8 cellular contexts compared by ENCODE assay signal in genomic region chr12:12992418-12993175, GRCh38. TPM values are rescaled to one million over a fixed set of nuclear protein-coding genes. Genes with fewer than 3 reads are reported as not detected.
DNase-seq lines count a peak whose midpoint lies in the region; ATAC-seq and TF ChIP-seq lines count a peak whose summit lies in the region.

No MANE protein-coding gene starts in this region.

- no peaks in the 10 kb centered on the region for H3K9me3 ChIP-seq in CD4-positive, alpha-beta T cell (ENCODE audit: control insufficient read depth, low read length)
- no peaks in the 10 kb centered on the region for H3K9me3 ChIP-seq in esophagus muscularis mucosa
- H3K9me3 ChIP-seq in CD4-positive, alpha-beta memory T cell (ENCODE audit: control insufficient read depth in 1 of 2, low read length in 2 of 2) = no peaks in the 10 kb centered on the region

- no peak for TF ChIP-seq CTCF in CD4-positive, alpha-beta T cell (IDR thresholded peaks at IDR 0.05)
- TF ChIP-seq CTCF in esophagus muscularis mucosa (IDR thresholded peaks at IDR 0.05) (no peak), omental fat pad (IDR thresholded peaks at IDR 0.05) (no peak)

- no peak for DNase-seq in CD4-positive, alpha-beta T cell
- DNase-seq in NOMO-1 treated with DMSO at 0.1 percent for 48 hours (lab: John Stamatoyannopoulos, UW; ENCODE audit: unreplicated experiment) (peak; percentile 82), esophagus muscularis mucosa (ENCODE audit: extremely low spot score) (no peak), omental fat pad (ENCODE audit: low spot score) (peak; percentile 58), NCI-H1694 (lab: John Stamatoyannopoulos, UW) (no peak), NCI-H1417 treated with DMSO at 0.1 percent for 48 hours (lab: John Stamatoyannopoulos, UW) (no peak), NCI-H187 (lab: John Stamatoyannopoulos, UW) (no peak)
- no peak for DNase-seq in CD4-positive, alpha-beta memory T cell

- peaks cover 17 to 53% (median 41%) of the 10 kb centered on the region in 4 donors for H3K4me1 ChIP-seq in esophagus muscularis mucosa
- no peaks in the 10 kb centered on the region for H3K4me1 ChIP-seq in CD4-positive, alpha-beta memory T cell (ENCODE audit: insufficient read depth, low read length)

- peaks cover 9 to 18% (median 14%) of the 10 kb centered on the region in 4 donors for H3K36me3 ChIP-seq in esophagus muscularis mucosa
- no peaks in the 10 kb centered on the region for H3K36me3 ChIP-seq in CD4-positive, alpha-beta memory T cell (ENCODE audit: insufficient read depth, low read length)

- no peak overlapping the region for H3K27ac ChIP-seq in CD4-positive, alpha-beta T cell (ENCODE audit: low read depth, low read length)
- H3K27ac ChIP-seq in esophagus muscularis mucosa (replicated peaks in 1 of 4) = peak overlapping the region; percentile 64 to 78 (median 73)
- no peak overlapping the region for H3K27ac ChIP-seq in CD4-positive, alpha-beta memory T cell (ENCODE audit: low read depth, low read length)

- intact Hi-C loops in CD4-positive, alpha-beta T cell (cut with DNase I, micrococcal nuclease) = no loop called here
- intact Hi-C loops in esophagus muscularis mucosa (cut with DNase I) = no loop called here
- intact Hi-C loops in CD4-positive, alpha-beta memory T cell (cut with micrococcal nuclease) = no loop called here

- ATAC-seq in CD4-positive, alpha-beta T cell (ENCODE audit: poor library complexity) = no peak
- ATAC-seq in omental fat pad (ENCODE audit: low FRiP score) = peak; percentile 87

- POLR2A ChIA-PET in CD4-positive, alpha-beta T cell (lab: Charles Lee) = no interaction called here
- POLR2A ChIA-PET in CD4-positive, alpha-beta memory T cell (lab: Charles Lee; ENCODE audit: partially characterized antibody) = no interaction called here

- CTCF ChIA-PET in CD4-positive, alpha-beta T cell (lab: Charles Lee) = no interaction called here
- CTCF ChIA-PET in CD4-positive, alpha-beta memory T cell (lab: Charles Lee; ENCODE audit: partially characterized antibody) = no interaction called here

- H3K9me3 Mint-ChIP-seq in CD4-positive, alpha-beta T cell = no peaks in the 10 kb centered on the region
- no peaks in the 10 kb centered on the region for H3K9me3 Mint-ChIP-seq in CD4-positive, alpha-beta memory T cell

- TF ChIP-seq EP300 in esophagus muscularis mucosa (IDR thresholded peaks at IDR 0.05) = no peak

- peak overlapping the region; percentile 8 to 47 (median 28) for H3K4me3 ChIP-seq in esophagus muscularis mucosa
- H3K4me3 ChIP-seq in CD4-positive, alpha-beta memory T cell (ENCODE audit: low read length in 2 of 2) = no peak overlapping the region

- peaks cover 25% of the 10 kb centered on the region for H3K4me1 Mint-ChIP-seq in CD4-positive, alpha-beta T cell (ENCODE audit: low read depth)
- peaks cover 6 to 28% (median 7%) of the 10 kb centered on the region in 4 donors for H3K4me1 Mint-ChIP-seq in CD4-positive, alpha-beta memory T cell

- H3K4me3 Mint-ChIP-seq in CD4-positive, alpha-beta T cell = no peak overlapping the region
- H3K4me3 Mint-ChIP-seq in CD4-positive, alpha-beta memory T cell = no peak overlapping the region

- no peaks in the 10 kb centered on the region for H3K27me3 ChIP-seq in CD4-positive, alpha-beta T cell (ENCODE audit: control insufficient read depth, insufficient read depth, low read length)
- no peaks in the 10 kb centered on the region for H3K27me3 ChIP-seq in esophagus muscularis mucosa
- H3K27me3 ChIP-seq in CD4-positive, alpha-beta memory T cell (ENCODE audit: insufficient read depth, low read length) = no peaks in the 10 kb centered on the region

- WGBS in esophagus muscularis mucosa = 38% methylated on average over 8 of the region's 8 CpGs

- peaks cover 13% of the 10 kb centered on the region for H3K36me3 Mint-ChIP-seq in CD4-positive, alpha-beta T cell (ENCODE audit: low read depth)
- H3K36me3 Mint-ChIP-seq in CD4-positive, alpha-beta memory T cell = peaks cover under 1 to 5% of the 10 kb centered on the region in 2 donors

- H3K27me3 Mint-ChIP-seq in CD4-positive, alpha-beta T cell = no peaks in the 10 kb centered on the region
- no peaks in the 10 kb centered on the region for H3K27me3 Mint-ChIP-seq in CD4-positive, alpha-beta memory T cell

- H3K27ac Mint-ChIP-seq in CD4-positive, alpha-beta T cell = peak overlapping the region; percentile 12
- no peak overlapping the region for H3K27ac Mint-ChIP-seq in CD4-positive, alpha-beta memory T cell

- no peak for TF ChIP-seq POLR2A in esophagus muscularis mucosa (IDR thresholded peaks at IDR 0.05; ENCODE audit: low read depth)

RNA-seq across cellular contexts. Expression of gene HEBP1, which starts 7.5 kb away (rescaled TPM):
- 10 to 100 TPM; 11.9 to 12.5 TPM for total RNA-seq in CD4-positive, alpha-beta T cell
- 10 to 100 TPM; 40.6 to 70.6 (median 61.9) TPM for total RNA-seq in esophagus muscularis mucosa
- total RNA-seq in omental fat pad = 10 to 100 TPM; 44.5 to 78.0 (median 49.0) TPM
- total RNA-seq in CD4-positive, alpha-beta memory T cell = 10 to 100 TPM; 11.3 to 13.9 TPM
- 10 to 100 TPM; 15.3 to 23.0 TPM for polyA plus RNA-seq in CD4-positive, alpha-beta memory T cell

RNA-seq across cellular contexts. Expression of gene GPRC5D, which starts 40.6 kb away (rescaled TPM):
- total RNA-seq in CD4-positive, alpha-beta T cell = not detected
- total RNA-seq in esophagus muscularis mucosa (under 1 TPM in 1 of 4 donors, not detected in 3; 0.84 TPM), omental fat pad (not detected)
- total RNA-seq in CD4-positive, alpha-beta memory T cell = not detected
- under 1 TPM in 1 of 2 donors, not detected in 1; 0.71 TPM for polyA plus RNA-seq in CD4-positive, alpha-beta memory T cell

RNA-seq across cellular contexts. Expression of gene FAM234B, which starts 51.6 kb away (rescaled TPM):
- total RNA-seq in CD4-positive, alpha-beta T cell = 1 to 10 TPM; 3.0 to 3.2 TPM
- 1 to 10 TPM; 1.2 to 6.7 (median 5.0) TPM for total RNA-seq in esophagus muscularis mucosa
- 10 to 100 TPM in 1 of 4 donors, 1 to 10 TPM in 3; 6.3 to 14.2 (median 7.5) TPM for total RNA-seq in omental fat pad
- total RNA-seq in CD4-positive, alpha-beta memory T cell = 1 to 10 TPM; 3.9 to 4.0 TPM
- 1 to 10 TPM; 2.6 TPM for polyA plus RNA-seq in CD4-positive, alpha-beta memory T cell

Comparison
In these comparisons a context has a peak if more than half of its experiments do, and no peak if none do; other contexts are left out.
1. DNase-seq: peak in NOMO-1 treated with DMSO at 0.1 percent for 48 hours (single experiment) and omental fat pad (single experiment); none in CD4-positive, alpha-beta T cell (0 of 10), esophagus muscularis mucosa (single experiment), NCI-H1694 (single experiment), CD4-positive, alpha-beta memory T cell (0 of 5), NCI-H1417 treated with DMSO at 0.1 percent for 48 hours (single experiment) and NCI-H187 (0 of 2).
2. H3K27ac ChIP-seq: peak in esophagus muscularis mucosa (4 of 4); none in CD4-positive, alpha-beta T cell (single experiment) and CD4-positive, alpha-beta memory T cell (single experiment).
3. H3K4me3 ChIP-seq: peak in esophagus muscularis mucosa (4 of 4); none in CD4-positive, alpha-beta memory T cell (0 of 2).